14 cellular contexts compared by ENCODE assay signal in the genomic region with DNA sequence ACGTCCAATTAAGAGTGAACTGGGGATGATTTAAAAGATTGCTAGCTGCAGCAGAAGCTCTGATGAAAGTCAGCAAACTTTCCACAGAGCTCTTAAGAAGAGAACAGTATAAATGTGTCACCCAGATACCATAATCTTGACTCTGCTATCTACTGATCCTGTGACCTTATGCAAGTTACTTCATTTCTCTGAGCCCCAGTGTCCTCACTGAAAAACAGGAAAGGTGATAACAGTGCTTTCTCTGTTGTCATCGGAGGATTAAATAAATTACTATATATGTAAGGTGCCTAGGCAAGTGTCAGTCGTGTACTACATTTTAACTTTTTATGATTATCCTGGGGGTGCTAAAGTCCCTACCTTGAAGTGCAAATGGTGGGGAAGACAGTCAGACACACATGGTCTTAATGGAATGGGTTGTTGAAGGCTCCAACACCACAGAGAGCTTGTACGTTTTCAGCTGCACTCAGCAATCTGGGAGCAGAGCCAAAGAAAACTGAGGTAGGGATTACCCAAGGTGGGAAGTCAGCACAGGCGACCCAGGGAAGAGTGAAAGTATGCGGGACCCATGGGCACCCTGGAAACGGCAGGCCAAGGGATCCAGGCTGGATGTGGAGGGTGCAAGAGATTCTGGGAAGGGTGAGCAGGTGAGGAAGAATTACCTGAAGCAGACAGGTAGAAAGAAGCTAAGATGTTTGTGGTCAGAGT.
A peak's percentile ranks its signal among the peaks of the same experiment; 100 is the strongest.
DNase-seq lines count a peak whose midpoint lies in the region; ATAC-seq lines count a peak whose summit lies in the region.
"Had no signal": no experiment of that assay in that cellular context is flagged by ENCODE, and none has a peak within 500 bp of the region (broad histone marks: within the 10 kb centered on the region; RNA-seq: fewer than 3 reads in every experiment).

No MANE protein-coding gene starts in this region.

- peaks cover 2% of the 10 kb centered on the region for H3K36me3 Mint-ChIP-seq in IgD-negative memory B cell
- peaks cover 0 to 9% (median 0%) of the 10 kb centered on the region in 5 donors for H3K36me3 Mint-ChIP-seq in naive thymus-derived CD4-positive, alpha-beta T cell

- H3K4me3 Mint-ChIP-seq in IgD-negative memory B cell: no peak overlapping the region
- H3K4me3 Mint-ChIP-seq in naive thymus-derived CD4-positive, alpha-beta T cell: no peak overlapping the region

- peak; percentile 69 for ATAC-seq in naive thymus-derived CD4-positive, alpha-beta T cell

- H3K36me3 ChIP-seq in naive thymus-derived CD4-positive, alpha-beta T cell (ENCODE audit: control insufficient read depth in 2 of 3, insufficient read depth in 3 of 3, low read length in 3 of 3): no peaks in the 10 kb centered on the region
- H3K36me3 ChIP-seq: transverse colon had no signal

- no peaks in the 10 kb centered on the region for H3K27me3 Mint-ChIP-seq in IgD-negative memory B cell
- no peaks in the 10 kb centered on the region for H3K27me3 Mint-ChIP-seq in naive thymus-derived CD4-positive, alpha-beta T cell

- peaks cover 0 to 7% (median 2%) of the 10 kb centered on the region in 3 donors for H3K4me1 Mint-ChIP-seq in IgD-negative memory B cell
- peaks cover 0 to 24% (median 4%) of the 10 kb centered on the region in 7 donors for H3K4me1 Mint-ChIP-seq in naive thymus-derived CD4-positive, alpha-beta T cell

- H3K27ac ChIP-seq in naive thymus-derived CD4-positive, alpha-beta T cell (ENCODE audit: low read depth, low read length): no peak overlapping the region
- H3K27ac ChIP-seq: transverse colon had no signal

- H3K9me3 Mint-ChIP-seq in IgD-negative memory B cell: no peaks in the 10 kb centered on the region
- no peaks in the 10 kb centered on the region for H3K9me3 Mint-ChIP-seq in naive thymus-derived CD4-positive, alpha-beta T cell

- H3K27me3 ChIP-seq in naive thymus-derived CD4-positive, alpha-beta T cell (ENCODE audit: control insufficient read depth in 2 of 2, insufficient read depth in 2 of 2, low read length in 2 of 2): no peaks in the 10 kb centered on the region
- H3K27me3 ChIP-seq: transverse colon had no signal

- no peaks in the 10 kb centered on the region for H3K4me1 ChIP-seq in naive thymus-derived CD4-positive, alpha-beta T cell (ENCODE audit: control insufficient read depth in 2 of 2, insufficient read depth in 2 of 2, low read length in 2 of 2)
- H3K4me1 ChIP-seq: transverse colon had no signal

- peak overlapping the region in 2 of 3 donors; percentile 13 to 20 for H3K27ac Mint-ChIP-seq in IgD-negative memory B cell
- H3K27ac Mint-ChIP-seq in naive thymus-derived CD4-positive, alpha-beta T cell: peak overlapping the region in 1 of 9 donors; percentile 44

- CTCF ChIA-PET in naive thymus-derived CD4-positive, alpha-beta T cell (lab: Charles Lee): no interaction called here

- intact Hi-C loops in naive thymus-derived CD4-positive, alpha-beta T cell (cut with micrococcal nuclease): loop anchor here in 1 of 2 donors (10.0 kb wide), 1 partner anchor 66 kb away; no protein-coding TSS in a partner anchor

- no peaks in the 10 kb centered on the region for H3K9me3 ChIP-seq in naive thymus-derived CD4-positive, alpha-beta T cell (ENCODE audit: control insufficient read depth in 2 of 3, low read length in 3 of 3)
- H3K9me3 ChIP-seq: SK-N-SH, transverse colon had no signal

- DNase-seq in Daoy (ENCODE audit: low read depth): peak; percentile 58
- DNase-seq in dermis microvascular lymphatic vessel endothelial cell (ENCODE audit: low read depth in 2 of 2): peak; percentile 39 to 64
- no peak for DNase-seq in naive thymus-derived CD4-positive, alpha-beta T cell
- DNase-seq in retina: no peak
- no peak for DNase-seq in activated CD4-positive, CD25-positive, alpha-beta regulatory T cell treated with anti-CD3 and anti-CD28 coated beads, Interleukin-2, amount 50 U/mL, for 72 hours
- no peak for DNase-seq in MV-4-11 (lab: John Stamatoyannopoulos, UW)
- DNase-seq: activated CD8-positive, alpha-beta memory T cell treated with anti-CD3 and anti-CD28 coated beads, Interleukin-2, amount 50 U/mL, for 48 hours; NCI-H1092 treated with DMSO at 0.1 percent for 48 hours; NCI-H226; posterior cingulate gyrus; SK-N-SH; stimulated activated CD4-positive, alpha-beta T cell treated with anti-CD3 and anti-CD28 coated beads, Interleukin-1b, Interleukin-23, amount 100 ng/mL, for 48 hours; transverse colon had no signal

- H3K4me3 ChIP-seq in naive thymus-derived CD4-positive, alpha-beta T cell (ENCODE audit: low read length): no peak overlapping the region
- H3K4me3 ChIP-seq: transverse colon had no signal

- POLR2A ChIA-PET in naive thymus-derived CD4-positive, alpha-beta T cell (lab: Charles Lee): no interaction called here

Comparison
In these comparisons a context has a peak if more than half of its experiments do, and no peak if none do; other contexts are left out.
1. DNase-seq: peak in Daoy (single experiment) and dermis microvascular lymphatic vessel endothelial cell (2 of 2); none in naive thymus-derived CD4-positive, alpha-beta T cell (0 of 9), retina (single experiment), activated CD4-positive, CD25-positive, alpha-beta regulatory T cell treated with anti-CD3 and anti-CD28 coated beads, Interleukin-2, amount 50 U/mL, for 72 hours (single experiment) and MV-4-11 (single experiment).